In genomic region chr6:34154668-34155447, GRCh38 we compare ENCODE assay signal across 8 cellular contexts. TPM values are rescaled to one million over a fixed set of nuclear protein-coding genes. Genes with fewer than 3 reads are reported as not detected.
DNase-seq lines count a peak whose midpoint lies in the region; ATAC-seq and TF ChIP-seq lines count a peak whose summit lies in the region.

No MANE protein-coding gene starts in this region.

- H3K4me1 ChIP-seq in endocrine pancreas (ENCODE audit: control insufficient read depth, insufficient read depth, low read length) (no peaks in the 10 kb centered on the region), mucosa of descending colon (ENCODE audit: low read depth) (peaks cover 8% of the 10 kb centered on the region)

- H3K4me3 ChIP-seq in endocrine pancreas (ENCODE audit: control insufficient read depth, insufficient read depth, low read length): no peak overlapping the region
- H3K4me3 ChIP-seq in mucosa of descending colon: no peak overlapping the region

- TF ChIP-seq CTCF in mucosa of descending colon (IDR thresholded peaks at IDR 0.05): peak; percentile 93

- H3K9ac ChIP-seq in endocrine pancreas (ENCODE audit: control insufficient read depth, insufficient read depth, low read length): peak overlapping the region; percentile 10

- H3K9me3 ChIP-seq in endocrine pancreas (ENCODE audit: control insufficient read depth, low read length) (no peaks in the 10 kb centered on the region), mucosa of descending colon (peaks cover 8% of the 10 kb centered on the region)

- H3K36me3 ChIP-seq in endocrine pancreas (ENCODE audit: control insufficient read depth, insufficient read depth, low read length): no peaks in the 10 kb centered on the region
- H3K36me3 ChIP-seq in mucosa of descending colon (ENCODE audit: low read depth): no peaks in the 10 kb centered on the region

- intact Hi-C loops in mucosa of descending colon (cut with DNase I, micrococcal nuclease): loop anchor here (5.0 to 10.0 kb wide), 3 partner anchors 100 to 390 kb away; no protein-coding TSS in a partner anchor

- peak; percentile 83 for ATAC-seq in mucosa of descending colon

- DNase-seq in NCI-H446 (lab: John Stamatoyannopoulos, UW) (peak; percentile 18 to 64), NCI-H446 treated with DMSO at 0.1 percent for 48 hours (lab: John Stamatoyannopoulos, UW) (no peak), NCI-H2227 (lab: John Stamatoyannopoulos, UW; ENCODE audit: unreplicated experiment) (peak; percentile 84), mucosa of descending colon (peak in 2 of 3 donors; percentile 57 to 69), SKM-1 (lab: John Stamatoyannopoulos, UW; ENCODE audit: unreplicated experiment) (no peak)
- DNase-seq in activated CD8-positive, alpha-beta memory T cell treated with anti-CD3 and anti-CD28 coated beads for 1 hour (ENCODE audit: extremely low read depth in 1 of 2, low read depth in 1 of 2): peak; percentile 33 to 56
- peak; percentile 40 for DNase-seq in stimulated activated CD8-positive, alpha-beta memory T cell treated with anti-CD3 and anti-CD28 coated beads, Interleukin-7, amount 100 ng/mL, for 24 hours (ENCODE audit: low read depth)

- no peaks in the 10 kb centered on the region for H3K27me3 ChIP-seq in endocrine pancreas (ENCODE audit: control insufficient read depth, insufficient read depth, low read length)

RNA-seq across cellular contexts. Expression of gene GRM4, which starts 9.0 kb away (rescaled TPM):
- under 1 TPM in 2 of 3 donors, not detected in 1; 0.22 to 0.25 TPM for total RNA-seq in mucosa of descending colon

Comparison
In these comparisons a context has a peak if more than half of its experiments do, and no peak if none do; other contexts are left out.
1. DNase-seq: peak in NCI-H446 (2 of 2), NCI-H2227 (single experiment), activated CD8-positive, alpha-beta memory T cell treated with anti-CD3 and anti-CD28 coated beads for 1 hour (2 of 2), mucosa of descending colon (2 of 3) and stimulated activated CD8-positive, alpha-beta memory T cell treated with anti-CD3 and anti-CD28 coated beads, Interleukin-7, amount 100 ng/mL, for 24 hours (single experiment); none in NCI-H446 treated with DMSO at 0.1 percent for 48 hours (single experiment) and SKM-1 (single experiment).